In the genomic region with DNA sequence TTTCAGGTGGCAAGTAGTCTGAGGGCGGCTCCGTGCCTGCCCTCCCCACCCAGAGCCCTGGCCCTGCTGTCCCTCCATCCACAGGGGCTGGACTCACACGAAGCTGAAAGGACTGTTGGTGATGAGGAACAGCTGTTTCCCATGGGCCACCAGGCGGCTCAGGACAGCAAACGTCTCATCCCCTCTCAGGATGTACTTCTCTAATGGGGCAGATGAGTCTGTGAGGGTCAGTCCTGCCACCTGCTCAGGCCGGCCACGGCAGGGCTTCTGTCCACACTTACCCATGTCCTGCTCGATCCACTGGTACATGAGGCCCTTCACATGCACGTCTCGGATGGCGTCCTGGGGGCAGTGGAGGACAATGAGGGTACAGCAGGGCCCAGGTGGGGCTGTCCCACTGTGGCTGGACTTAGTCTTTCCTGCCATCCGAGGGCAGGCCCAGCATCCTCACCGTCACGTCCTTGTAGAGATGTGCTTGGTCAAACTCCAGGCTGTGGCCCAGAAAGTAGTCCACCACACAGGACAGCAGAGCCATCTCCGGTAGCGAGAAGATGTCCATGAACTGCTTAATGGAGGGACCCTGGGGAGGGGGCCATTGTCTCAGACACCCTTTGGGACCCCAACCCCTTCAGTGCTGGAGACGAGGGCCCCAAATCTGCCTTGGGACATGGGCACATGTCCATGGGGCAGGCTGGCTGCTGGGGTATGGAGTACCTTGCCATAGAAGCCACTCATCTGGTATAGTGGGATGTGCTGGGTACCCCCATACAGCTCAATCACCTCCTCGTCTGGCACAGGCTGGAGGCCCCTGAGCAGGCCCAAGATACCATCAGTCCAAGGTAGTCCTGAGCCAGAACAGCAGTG, we compare ENCODE assay signal across 17 cellular contexts. TPM values are rescaled to one million over a fixed set of nuclear protein-coding genes. Genes with fewer than 3 reads are reported as not detected.
DNase-seq lines count a peak whose midpoint lies in the region; ATAC-seq and TF ChIP-seq lines count a peak whose summit lies in the region.
"Had no signal": no experiment of that assay in that cellular context is flagged by ENCODE, and none has a peak within 500 bp of the region (broad histone marks: within the 10 kb centered on the region; RNA-seq: fewer than 3 reads in every experiment).

No MANE protein-coding gene starts in this region.

- no peaks in the 10 kb centered on the region for H3K9me3 Mint-ChIP-seq in CD14-positive monocyte
- no peaks in the 10 kb centered on the region for H3K9me3 Mint-ChIP-seq in activated CD4-positive, alpha-beta T cell treated with anti-CD3 and anti-CD28 coated beads, Interleukin-2, amount 10 ng/mL, durations not matched to agents 7 days and 5 days
- H3K9me3 Mint-ChIP-seq: activated naive CD4-positive, alpha-beta T cell treated with anti-CD3 and anti-CD28 coated beads, Interleukin-2, amount 50 U/mL, for 24 hours; HFFc6; naive thymus-derived CD8-positive, alpha-beta T cell had no signal

- no peak overlapping the region for H3K18ac ChIP-seq in IMR-90 (ENCODE audit: low read depth, low read length)

- H3K4me2 ChIP-seq in IMR-90 (ENCODE audit: low read depth, low read length) (no peak overlapping the region), osteoblast (ENCODE audit: insufficient read depth, low read length) (no peak overlapping the region)

- ATAC-seq in IMR-90 (ENCODE audit: low read depth) = no peak
- ATAC-seq in HG02571 (IDR thresholded peaks at IDR 0.05; ENCODE audit: unreplicated experiment) = no peak
- no peak for ATAC-seq in HG02798 (IDR thresholded peaks at IDR 0.05; ENCODE audit: poor library complexity, unreplicated experiment)
- ATAC-seq: body of pancreas; naive thymus-derived CD8-positive, alpha-beta T cell had no signal

- no peak overlapping the region for H2BK15ac ChIP-seq in IMR-90 (ENCODE audit: low read depth, low read length)

- no peak overlapping the region for H2AK5ac ChIP-seq in IMR-90 (ENCODE audit: low read depth, low read length)

- in situ Hi-C loops in IMR-90 (cut with MboI; ENCODE audit: low sequenced_read_pairs) = no loop called here

- no peak for TF ChIP-seq RAD21 in IMR-90 (IDR thresholded peaks at IDR 0.05; ENCODE audit: low read length)

- H3K23ac ChIP-seq in IMR-90 (ENCODE audit: low read depth, low read length) = no peak overlapping the region

- no peak overlapping the region; the same call in 1 of the 2 replicates for H3K4ac ChIP-seq in IMR-90 (ENCODE audit: low read depth, low read length)

- peaks cover 16% of the 10 kb centered on the region for H3K4me1 Mint-ChIP-seq in CD14-positive monocyte
- peaks cover 4% of the 10 kb centered on the region for H3K4me1 Mint-ChIP-seq in activated CD4-positive, alpha-beta T cell treated with anti-CD3 and anti-CD28 coated beads, Interleukin-2, amount 10 ng/mL, durations not matched to agents 7 days and 5 days
- H3K4me1 Mint-ChIP-seq: activated naive CD4-positive, alpha-beta T cell treated with anti-CD3 and anti-CD28 coated beads, Interleukin-2, amount 50 U/mL, for 24 hours had no signal

- no peak overlapping the region for H3K9ac ChIP-seq in IMR-90 (ENCODE audit: low read depth, low read length)

- no peak overlapping the region for H2AK9ac ChIP-seq in IMR-90 (replicated peaks; ENCODE audit: low read depth, low read length, poor library complexity)

- H3K4me1 ChIP-seq in IMR-90 (ENCODE audit: control insufficient read depth, insufficient read depth, low read length) (peaks cover 21% of the 10 kb centered on the region), osteoblast (ENCODE audit: insufficient read depth, low read length) (peaks cover 27% of the 10 kb centered on the region)

- TSS peak; percentile 70 for BruUV-seq in IMR-90 (replicated peaks; lab: Mats Ljungman, UMichigan)

- no peak overlapping the region for H2BK120ac ChIP-seq in IMR-90 (ENCODE audit: low read depth, low read length)

- H3K4me3 ChIP-seq in IMR-90 (ENCODE audit: insufficient read depth, low read depth, low read length) (no peak overlapping the region), osteoblast (ENCODE audit: insufficient read depth, low read length) (no peak overlapping the region)
- H3K4me3 ChIP-seq: body of pancreas, lung, SJSA1 had no signal

- WGBS in IMR-90 (ENCODE audit: extremely low coverage in 2 of 2, insufficient read length in 1 of 2), 2 experiments = 87% methylated on average over 3 of the region's 18 CpGs; no CpG with 5 or more reads in 1 of the 2 experiments

- no peak overlapping the region for H3K56ac ChIP-seq in IMR-90 (ENCODE audit: extremely low read depth, insufficient read depth, low read length)

- intact Hi-C loops in CD14-positive monocyte (cut with micrococcal nuclease) = no loop called here
- intact Hi-C loops in IMR-90 (cut with micrococcal nuclease) = no loop called here
- intact Hi-C loops in cardiac septum (cut with DNase I) = no loop called here

- no peak overlapping the region for H4K91ac ChIP-seq in IMR-90 (ENCODE audit: insufficient read depth, low read depth, low read length)

- peak overlapping the region in 2 of 7 donors; percentile 10 to 11 for H3K27ac Mint-ChIP-seq in CD14-positive monocyte
- no peak overlapping the region for H3K27ac Mint-ChIP-seq in activated CD4-positive, alpha-beta T cell treated with anti-CD3 and anti-CD28 coated beads, Interleukin-2, amount 10 ng/mL, durations not matched to agents 7 days and 5 days
- H3K27ac Mint-ChIP-seq: HFFc6 had no signal

- peaks cover 49% of the 10 kb centered on the region for H4K20me1 ChIP-seq in IMR-90 (ENCODE audit: insufficient read depth, low read length)
- peaks cover 43% of the 10 kb centered on the region for H4K20me1 ChIP-seq in osteoblast (ENCODE audit: insufficient read depth, low read length)

- no peak overlapping the region for H4K5ac ChIP-seq in IMR-90 (ENCODE audit: low read depth, low read length)

- CTCF ChIA-PET in IMR-90 (lab: Yijun Ruan, JAX) = no interaction called here
- CTCF ChIA-PET in activated CD4-positive, alpha-beta T cell treated with anti-CD3 and anti-CD28 coated beads, Interleukin-2, amount 10 ng/mL, durations not matched to agents 7 days and 5 days (lab: Charles Lee) = interaction anchor here (1.4 kb wide), 1 partner anchor 39 kb away, joined by 3 read pairs; no protein-coding TSS in a partner anchor

- H3K36me3 ChIP-seq in IMR-90 (ENCODE audit: control insufficient read depth, insufficient read depth, low read length) (peaks cover 57% of the 10 kb centered on the region), osteoblast (ENCODE audit: insufficient read depth, low read length) (peaks cover 49% of the 10 kb centered on the region)

- peaks cover 16 to 76% of the 10 kb centered on the region in 2 experiments for H3K79me1 ChIP-seq in IMR-90 (ENCODE audit: low read depth in 1 of 2, low read length in 2 of 2)

- H3K27me3 Mint-ChIP-seq in CD14-positive monocyte (ENCODE audit: low read depth in 3 of 3) = peaks cover 6 to 11% (median 9%) of the 10 kb centered on the region in 3 donors
- no peaks in the 10 kb centered on the region for H3K27me3 Mint-ChIP-seq in activated CD4-positive, alpha-beta T cell treated with anti-CD3 and anti-CD28 coated beads, Interleukin-2, amount 10 ng/mL, durations not matched to agents 7 days and 5 days
- H3K27me3 Mint-ChIP-seq: activated naive CD4-positive, alpha-beta T cell treated with anti-CD3 and anti-CD28 coated beads, Interleukin-2, amount 50 U/mL, for 24 hours; naive thymus-derived CD8-positive, alpha-beta T cell had no signal

- no peak overlapping the region for H3K4me3 Mint-ChIP-seq in CD14-positive monocyte
- H3K4me3 Mint-ChIP-seq in activated CD4-positive, alpha-beta T cell treated with anti-CD3 and anti-CD28 coated beads, Interleukin-2, amount 10 ng/mL, durations not matched to agents 7 days and 5 days = no peak overlapping the region
- H3K4me3 Mint-ChIP-seq: activated naive CD4-positive, alpha-beta T cell treated with anti-CD3 and anti-CD28 coated beads, Interleukin-2, amount 50 U/mL, for 24 hours; HFFc6; naive thymus-derived CD8-positive, alpha-beta T cell had no signal

- H3K27me3 ChIP-seq in IMR-90 (ENCODE audit: control insufficient read depth, insufficient read depth, low read length) = no peaks in the 10 kb centered on the region
- H3K27me3 ChIP-seq in osteoblast (ENCODE audit: insufficient read depth, low read length) = no peaks in the 10 kb centered on the region
- H3K27me3 ChIP-seq: body of pancreas, SJSA1 had no signal

- H2BK5ac ChIP-seq in IMR-90 (ENCODE audit: low read depth, low read length, poor library complexity, severe bottlenecking) = no peak overlapping the region

- H3K9me3 ChIP-seq in IMR-90 (ENCODE audit: control insufficient read depth, insufficient read depth, low read length) = no peaks in the 10 kb centered on the region
- H3K9me3 ChIP-seq in osteoblast (ENCODE audit: low read depth, low read length) = no peaks in the 10 kb centered on the region
- H3K9me3 ChIP-seq: body of pancreas, SJSA1 had no signal

- peaks cover 41% of the 10 kb centered on the region for H3K79me2 ChIP-seq in osteoblast (ENCODE audit: insufficient read depth, low read length)

- dilution Hi-C loops in IMR-90 (cut with HindIII; ENCODE audit: low sequenced_read_pairs, unreplicated experiment) = no loop called here

- no peak for TF ChIP-seq POLR2A in IMR-90 (IDR thresholded peaks at IDR 0.05; ENCODE audit: low read depth, low read length)

- no peak overlapping the region for H2BK20ac ChIP-seq in IMR-90 (ENCODE audit: low read depth, low read length)

- no peak overlapping the region for H3K27ac ChIP-seq in IMR-90 (ENCODE audit: insufficient read depth, low read length)
- no peak overlapping the region for H3K27ac ChIP-seq in osteoblast (ENCODE audit: low read depth, low read length)
- H3K27ac ChIP-seq: body of pancreas, SJSA1 had no signal

- H3K14ac ChIP-seq in IMR-90 (replicated peaks; ENCODE audit: low read depth, low read length) = no peak overlapping the region

- H2AFZ ChIP-seq in IMR-90 (replicated peaks; ENCODE audit: low read length, poor library complexity) = no peak overlapping the region
- no peak overlapping the region for H2AFZ ChIP-seq in osteoblast (ENCODE audit: low read length)

- DNase-seq in CD14-positive monocyte (ENCODE audit: low spot score) = peak; percentile 38
- no peak for DNase-seq in IMR-90
- DNase-seq in cardiac septum (ENCODE audit: low spot score) = peak; percentile 73
- DNase-seq in osteoblast (ENCODE audit: insufficient read length, low spot score, missing footprints) = peak; percentile 83
- no peak for DNase-seq in activated CD4-positive, alpha-beta T cell treated with anti-CD3 and anti-CD28 coated beads, Interleukin-2, amount 10 ng/mL, durations not matched to agents 7 days and 5 days
- no peak for DNase-seq in ureter (ENCODE audit: low spot score)
- DNase-seq: activated CD4-positive, CD25-positive, alpha-beta regulatory T cell treated with anti-CD3 and anti-CD28 coated beads, Interleukin-2, amount 50 U/mL, for 72 hours; HFFc6; NCI-H526; stimulated activated CD4-positive, alpha-beta T cell treated with anti-CD3 and anti-CD28 coated beads, Interleukin-2, amount 100 ng/mL, for 24 hours had no signal

- POLR2A ChIA-PET in IMR-90 (lab: Charles Lee; ENCODE audit: unreplicated experiment) = no interaction called here
- POLR2A ChIA-PET in activated CD4-positive, alpha-beta T cell treated with anti-CD3 and anti-CD28 coated beads, Interleukin-2, amount 10 ng/mL, durations not matched to agents 7 days and 5 days (lab: Charles Lee) = no interaction called here

- no peak overlapping the region for H4K8ac ChIP-seq in IMR-90 (ENCODE audit: low read depth in 2 of 2, low read length in 2 of 2)

- peaks cover 29 to 48% of the 10 kb centered on the region in 2 donors for H3K36me3 Mint-ChIP-seq in CD14-positive monocyte
- no peaks in the 10 kb centered on the region for H3K36me3 Mint-ChIP-seq in activated CD4-positive, alpha-beta T cell treated with anti-CD3 and anti-CD28 coated beads, Interleukin-2, amount 10 ng/mL, durations not matched to agents 7 days and 5 days (ENCODE audit: low read depth)
- H3K36me3 Mint-ChIP-seq: activated naive CD4-positive, alpha-beta T cell treated with anti-CD3 and anti-CD28 coated beads, Interleukin-2, amount 50 U/mL, for 24 hours; naive thymus-derived CD8-positive, alpha-beta T cell had no signal

- no peak for TF ChIP-seq CTCF in CD14-positive monocyte (IDR thresholded peaks at IDR 0.05)
- TF ChIP-seq CTCF in IMR-90 (conservative IDR thresholded peaks at IDR 0.05; ENCODE audit: low read depth, low read length) = no peak
- no peak for TF ChIP-seq CTCF in osteoblast (IDR thresholded peaks at IDR 0.05; ENCODE audit: extremely low read depth, low read depth, low read length)

- peaks cover 28% of the 10 kb centered on the region for H3K9me1 ChIP-seq in IMR-90 (ENCODE audit: insufficient read depth, low read length)

RNA-seq across cellular contexts. Expression of gene NT5DC2, which starts 5.7 kb away (rescaled TPM):
- polyA plus RNA-seq in CD14-positive monocyte = under 1 TPM; 0.66 to 0.67 TPM
- 161 and 173 TPM in 2 replicates for total RNA-seq in IMR-90 (2012; rRNA removed)
- 200 and 228 TPM in 2 replicates for polyA plus RNA-seq in IMR-90 (2012; rRNA removed)
- polyA plus RNA-seq in IMR-90 (2012; cell fraction: cytosol; rRNA removed) = 168 and 316 TPM in 2 replicates
- polyA plus RNA-seq in IMR-90 (2012; cell fraction: nucleus; rRNA removed; ENCODE audit: low replicate concordance) = 247 and 500 TPM in 2 replicates
- 58.2 TPM for total RNA-seq in cardiac septum
- total RNA-seq in osteoblast = 45.4 and 52.5 TPM in 2 replicates
- total RNA-seq in activated CD4-positive, alpha-beta T cell treated with anti-CD3 and anti-CD28 coated beads, Interleukin-2, amount 10 ng/mL, durations not matched to agents 7 days and 5 days = 10 to 100 TPM; 22.1 to 23.8 TPM
- 54.9 TPM for total RNA-seq in ureter

RNA-seq across cellular contexts. Expression of gene UQCC5, which starts 8.4 kb away (rescaled TPM):
- polyA plus RNA-seq in CD14-positive monocyte (10 to 100 TPM; 43.3 to 52.1 TPM), IMR-90 (2012; rRNA removed) (14.4 and 16.9 TPM in 2 replicates)
- total RNA-seq in IMR-90 (2012; rRNA removed) (1.1 and 1.4 TPM in 2 replicates), cardiac septum (52.9 TPM), osteoblast (6.5 and 8.3 TPM in 2 replicates), ureter (27.2 TPM)
- polyA plus RNA-seq in IMR-90 (2012; cell fraction: cytosol; rRNA removed) = 1.5 and 2.6 TPM in 2 replicates
- polyA plus RNA-seq in IMR-90 (2012; cell fraction: nucleus; rRNA removed; ENCODE audit: low replicate concordance) = 0.62 and 26.4 TPM in 2 replicates
- total RNA-seq in activated CD4-positive, alpha-beta T cell treated with anti-CD3 and anti-CD28 coated beads, Interleukin-2, amount 10 ng/mL, durations not matched to agents 7 days and 5 days = 10 to 100 TPM in 1 of 2 experiments, 1 to 10 TPM in 1; 8.5 to 11.7 TPM

RNA-seq across cellular contexts. Expression of gene STAB1, which starts 32.8 kb away (rescaled TPM):
- polyA plus RNA-seq in CD14-positive monocyte (10 to 100 TPM in 1 of 2 donors, 1 to 10 TPM in 1; 3.8 to 15.8 TPM), IMR-90 (2012; rRNA removed) (0.04 TPM in 1 of 2 replicates, not detected in the other)
- total RNA-seq in IMR-90 (2012; rRNA removed) (not detected in 2 replicates), cardiac septum (52.2 TPM), osteoblast (0.59 and 1.1 TPM in 2 replicates), ureter (191 TPM)
- polyA plus RNA-seq in IMR-90 (2012; cell fraction: cytosol; rRNA removed) = 0.04 TPM in 1 of 2 replicates, not detected in the other
- 0.24 and 0.60 TPM in 2 replicates for polyA plus RNA-seq in IMR-90 (2012; cell fraction: nucleus; rRNA removed; ENCODE audit: low replicate concordance)
- under 1 TPM; 0.02 to 0.15 TPM for total RNA-seq in activated CD4-positive, alpha-beta T cell treated with anti-CD3 and anti-CD28 coated beads, Interleukin-2, amount 10 ng/mL, durations not matched to agents 7 days and 5 days
- total RNA-seq: HFFc6, SJSA1 had no signal
- polyA plus RNA-seq: naive thymus-derived CD8-positive, alpha-beta T cell had no signal

Comparison
In these comparisons a context has a peak if more than half of its experiments do, and no peak if none do; other contexts are left out.
1. DNase-seq: peak in CD14-positive monocyte (single experiment), cardiac septum (single experiment) and osteoblast (single experiment); none in IMR-90 (single experiment), activated CD4-positive, alpha-beta T cell treated with anti-CD3 and anti-CD28 coated beads, Interleukin-2, amount 10 ng/mL, durations not matched to agents 7 days and 5 days (single experiment) and ureter (single experiment).
2. RNA of gene STAB1, which starts 32.8 kb away (total RNA-seq): 191 TPM in ureter (single experiment) and 52.2 TPM in cardiac septum (single experiment); 0.59 to 1.1 TPM in osteoblast, 0.02 to 0.15 TPM in activated CD4-positive, alpha-beta T cell treated with anti-CD3 and anti-CD28 coated beads, Interleukin-2, amount 10 ng/mL, durations not matched to agents 7 days and 5 days and not detected in IMR-90; every median in the first group is over 10 times any median in the second.